ENCODE assay signal across 8 cellular contexts in genomic region chr13:41960700-41961697, GRCh38. TPM values are rescaled to one million over a fixed set of nuclear protein-coding genes. Genes with fewer than 3 reads are reported as not detected.
DNase-seq lines count a peak whose midpoint lies in the region; ATAC-seq and TF ChIP-seq lines count a peak whose summit lies in the region.

Gene VWA8, minus strand, starts transcription at chr13:41961109. Its CDS starts 94 bp downstream, at chr13:41961015.

- H4K91ac ChIP-seq in neuronal stem cell (ENCODE audit: low read depth, low read length, poor library complexity) = peak within 1 kb of the TSS; percentile 72

- TF ChIP-seq CTCF in DOHH2 (IDR thresholded peaks at IDR 0.05; ENCODE audit: low read depth, low read length, poor library complexity, severe bottlenecking) = no peak
- peak in 1 of 4 experiments; percentile 22 for TF ChIP-seq CTCF in gastroesophageal sphincter (IDR thresholded peaks at IDR 0.05)
- TF ChIP-seq CTCF in subcutaneous adipose tissue (IDR thresholded peaks at IDR 0.05; ENCODE audit: low read depth) = no peak

- no peaks in the 10 kb centered on the region for H3F3A ChIP-seq in DOHH2 (ENCODE audit: control insufficient read depth, insufficient read depth)

- 6 to 25% methylated on average over 7 to 12 of the region's 84 CpGs for WGBS in gastroesophageal sphincter (ENCODE audit: low coverage in 1 of 2), 2 donors
- no CpG with 5 or more reads among the region's 84 CpGs for WGBS in neuronal stem cell (ENCODE audit: extremely low coverage in 2 of 2, insufficient read length in 2 of 2, insufficient replicate concordance in 1 of 2), 2 donors

- no peaks in the 10 kb centered on the region for H4K20me1 ChIP-seq in DOHH2 (ENCODE audit: control insufficient read depth, insufficient read depth, low read depth, low read length)

- H3K4ac ChIP-seq in neuronal stem cell (ENCODE audit: low read length) = peak within 1 kb of the TSS; percentile 66

- peak; percentile 7 to 15 for TF ChIP-seq POLR2A in gastroesophageal sphincter (IDR thresholded peaks at IDR 0.05)

- H3K9ac ChIP-seq in neuronal stem cell (ENCODE audit: low read depth, low read length, poor library complexity) = peak within 1 kb of the TSS; percentile 92

- peak within 1 kb of the TSS; percentile 13 for H2AK5ac ChIP-seq in neuronal stem cell (ENCODE audit: low read depth, low read length)

- H3K79me2 ChIP-seq in DOHH2 (ENCODE audit: control insufficient read depth, low read length) = peaks cover 44% of the 10 kb centered on the region

- peak within 1 kb of the TSS; percentile 58 for H2BK12ac ChIP-seq in neuronal stem cell (ENCODE audit: low read length)

- ATAC-seq in GM21723 (IDR thresholded peaks at IDR 0.05; ENCODE audit: unreplicated experiment) (peak; percentile 89), gastroesophageal sphincter (peak; percentile 93)

- peak within 1 kb of the TSS; percentile 89 for H3K23ac ChIP-seq in neuronal stem cell (ENCODE audit: low read depth, low read length, poor library complexity)

- H2BK15ac ChIP-seq in neuronal stem cell (ENCODE audit: low read length) = peak within 1 kb of the TSS; percentile 94

- no peak for TF ChIP-seq EP300 in gastroesophageal sphincter (IDR thresholded peaks at IDR 0.05)

- peak within 1 kb of the TSS; percentile 31 for H2BK120ac ChIP-seq in neuronal stem cell (ENCODE audit: low read depth, low read length)

- peaks cover 8% of the 10 kb centered on the region for H3K79me1 ChIP-seq in neuronal stem cell (ENCODE audit: low read depth, low read length)

- H3K27ac ChIP-seq in DOHH2 (ENCODE audit: low read depth, low read length) (peak within 1 kb of the TSS; percentile 22), KOPT-K1 (ENCODE audit: low read depth, low read length, poor library complexity, severe bottlenecking) (peak within 1 kb of the TSS; percentile 65), SJCRH30 (peak within 1 kb of the TSS; percentile 52), gastroesophageal sphincter (peak within 1 kb of the TSS; percentile 55 to 91 (median 88)), neuronal stem cell (replicated peaks; ENCODE audit: low read length) (peak within 1 kb of the TSS; percentile 32)

- peak within 1 kb of the TSS; percentile 66 for H2BK5ac ChIP-seq in neuronal stem cell (ENCODE audit: low read length)

- peak within 1 kb of the TSS; percentile 82 for H3K4me3 ChIP-seq in DOHH2 (ENCODE audit: low read length)
- peak within 1 kb of the TSS; percentile 94 for H3K4me3 ChIP-seq in SJCRH30
- H3K4me3 ChIP-seq in gastroesophageal sphincter = peak within 1 kb of the TSS; percentile 90 to 92
- peak within 1 kb of the TSS; percentile 61 to 89 for H3K4me3 ChIP-seq in neuronal stem cell (ENCODE audit: low read length in 2 of 2)

- H3K4me1 ChIP-seq in DOHH2 (ENCODE audit: control insufficient read depth, low read length) (peaks cover 29% of the 10 kb centered on the region), SJCRH30 (no peaks in the 10 kb centered on the region), gastroesophageal sphincter (peaks cover 0 to 36% (median 0%) of the 10 kb centered on the region in 3 donors), neuronal stem cell (ENCODE audit: control insufficient read depth in 2 of 2, insufficient read depth in 1 of 2, low read depth in 1 of 2, low read length in 2 of 2) (peaks cover 3 to 4% of the 10 kb centered on the region in 2 donors)

- no peaks in the 10 kb centered on the region for H3K9me3 ChIP-seq in DOHH2 (ENCODE audit: control insufficient read depth, insufficient read depth, low read length)
- H3K9me3 ChIP-seq in KOPT-K1 (ENCODE audit: insufficient read depth, low read length, poor library complexity, severe bottlenecking) = no peaks in the 10 kb centered on the region
- no peaks in the 10 kb centered on the region for H3K9me3 ChIP-seq in SJCRH30 (replicated peaks)
- H3K9me3 ChIP-seq in gastroesophageal sphincter = no peaks in the 10 kb centered on the region
- no peaks in the 10 kb centered on the region for H3K9me3 ChIP-seq in neuronal stem cell (replicated peaks in 1 of 2; ENCODE audit: control insufficient read depth in 2 of 2, insufficient read depth in 1 of 2, low read depth in 1 of 2, low read length in 2 of 2)

- peak within 1 kb of the TSS; percentile 97 for H3K18ac ChIP-seq in neuronal stem cell (ENCODE audit: low read length)

- H3K4me2 ChIP-seq in DOHH2 (ENCODE audit: low read length) = peak within 1 kb of the TSS; percentile 81
- H3K4me2 ChIP-seq in neuronal stem cell (ENCODE audit: insufficient read depth, low read length, poor library complexity, severe bottlenecking) = peak within 1 kb of the TSS; percentile 77

- H3K9me2 ChIP-seq in DOHH2 (replicated peaks; ENCODE audit: control insufficient read depth, low read length) = no peaks in the 10 kb centered on the region

- H4K8ac ChIP-seq in neuronal stem cell (ENCODE audit: low read depth, low read length) = peak within 1 kb of the TSS; percentile 98

- H3K36me3 ChIP-seq in DOHH2 (ENCODE audit: control insufficient read depth, low read length) (no peaks in the 10 kb centered on the region), KOPT-K1 (ENCODE audit: insufficient read depth, low read length) (no peaks in the 10 kb centered on the region), SJCRH30 (no peaks in the 10 kb centered on the region), gastroesophageal sphincter (no peaks in the 10 kb centered on the region), neuronal stem cell (replicated peaks in 1 of 2; ENCODE audit: control insufficient read depth in 2 of 2, insufficient read depth in 2 of 2, low read length in 2 of 2) (no peaks in the 10 kb centered on the region)

- DNase-seq in SJCRH30 = peak; percentile 82 to 86
- DNase-seq in activated naive CD4-positive, alpha-beta T cell (lab: John Stamatoyannopoulos, UW) = peak; percentile 70 to 79 (median 72)
- peak; percentile 57 for DNase-seq in neuronal stem cell (ENCODE audit: low spot score)

- H3K14ac ChIP-seq in neuronal stem cell (ENCODE audit: low read length) = peak within 1 kb of the TSS; percentile 98

- H2AFZ ChIP-seq in neuronal stem cell (ENCODE audit: low read length) = peak within 1 kb of the TSS; percentile 98

- no peaks in the 10 kb centered on the region for H3K27me3 ChIP-seq in DOHH2 (ENCODE audit: control insufficient read depth, low read length)
- H3K27me3 ChIP-seq in SJCRH30 = no peaks in the 10 kb centered on the region
- no peaks in the 10 kb centered on the region for H3K27me3 ChIP-seq in gastroesophageal sphincter
- H3K27me3 ChIP-seq in neuronal stem cell (ENCODE audit: control insufficient read depth in 3 of 3, insufficient read depth in 3 of 3, low read depth in 1 of 3, low read length in 3 of 3) = no peaks in the 10 kb centered on the region

RNA-seq across cellular contexts. Expression of gene VWA8, which starts in this region (rescaled TPM):
- total RNA-seq in SJCRH30 (2014; rRNA removed; shearing (Covaris generic)) = 11.8 and 14.8 TPM in 2 replicates
- 10 to 100 TPM; 20.3 to 34.7 (median 23.9) TPM for total RNA-seq in gastroesophageal sphincter
- 5.0 TPM for polyA plus RNA-seq in neuronal stem cell (2013, experiment 1 of 2)
- polyA plus RNA-seq in neuronal stem cell (2013, experiment 2 of 2) = 5.3 TPM
- total RNA-seq in subcutaneous adipose tissue = 10 to 100 TPM; 18.1 to 28.3 (median 20.3) TPM

Comparison
In these comparisons a context has a peak if more than half of its experiments do, and no peak if none do; other contexts are left out.
1. Peak in every context shown above with its lines: DNase-seq, ATAC-seq, H3K4me3 ChIP-seq and H3K27ac ChIP-seq.
2. H3K27ac ChIP-seq: peak in every context shown above with its lines; median percentile 88 in gastroesophageal sphincter; 65 in KOPT-K1; 52 in SJCRH30; 32 in neuronal stem cell; 22 in DOHH2.